21 cellular contexts compared by ENCODE assay signal in the genomic region with DNA sequence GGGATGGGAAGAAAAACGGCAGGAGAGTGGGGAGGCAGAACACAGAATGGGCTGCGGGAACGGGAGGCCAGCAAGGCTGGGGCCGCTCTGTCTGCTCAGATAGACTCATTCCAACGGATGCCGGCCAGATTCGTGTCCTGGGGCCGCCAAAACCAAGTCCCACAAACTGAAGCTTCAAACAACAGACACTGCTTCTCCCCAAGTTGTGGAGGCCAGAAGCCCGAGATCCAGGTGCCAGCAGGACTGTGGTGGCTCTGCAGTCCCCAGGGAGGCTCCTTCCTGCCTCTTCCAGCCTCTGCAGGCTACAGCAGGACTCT.
"Had no signal": no experiment of that assay in that cellular context is flagged by ENCODE, and none has a peak within 500 bp of the region (broad histone marks: within the 10 kb centered on the region; RNA-seq: fewer than 3 reads in every experiment).

No MANE protein-coding gene starts in this region.

- H3K36me3 Mint-ChIP-seq: stimulated activated effector memory CD8-positive, alpha-beta T cell treated with anti-CD3 and anti-CD28 coated beads, Interleukin-12 subunit alpha, Interleukin-12 subunit beta, amount 100 ng/mL, for 72 hours had no signal

- H3K4me3 Mint-ChIP-seq: naive thymus-derived CD8-positive, alpha-beta T cell; stimulated activated effector memory CD8-positive, alpha-beta T cell treated with anti-CD3 and anti-CD28 coated beads, Interleukin-12 subunit alpha, Interleukin-12 subunit beta, amount 100 ng/mL, for 72 hours had no signal

- H3K27me3 ChIP-seq: ovary, vagina had no signal

- H2AFZ ChIP-seq: hepatocyte had no signal

- H3K27ac Mint-ChIP-seq: naive thymus-derived CD8-positive, alpha-beta T cell; stimulated activated effector memory CD8-positive, alpha-beta T cell treated with anti-CD3 and anti-CD28 coated beads, Interleukin-12 subunit alpha, Interleukin-12 subunit beta, amount 100 ng/mL, for 72 hours had no signal

- H3K9me3 ChIP-seq: colonic mucosa, mucosa of descending colon, ovary, right atrium auricular region, suprapubic skin, tibial artery, upper lobe of left lung, vagina had no signal

- DNase-seq: colonic mucosa; dermis blood vessel endothelial cell; erythroblast; foreskin keratinocyte; mucosa of descending colon; stimulated activated CD4-positive, alpha-beta T cell treated with anti-CD3 and anti-CD28 coated beads, Interleukin-4, amount 100 ng/mL, for 1 hour; stimulated activated CD8-positive, alpha-beta memory T cell treated with anti-CD3 and anti-CD28 coated beads, Interleukin-4, amount 100 ng/mL, for 48 hours; stimulated activated naive CD8-positive, alpha-beta T cell treated with anti-CD3 and anti-CD28 coated beads, Interleukin-15, Interleukin-2, amounts not matched to agents 100 U/mL and 50 U/mL, for 24 hours had no signal

- H3K36me3 ChIP-seq: colonic mucosa, ovary, right atrium auricular region, suprapubic skin, tibial artery, upper lobe of left lung, vagina had no signal

- H3K4me3 ChIP-seq: colonic mucosa, hepatocyte, mucosa of descending colon, ovary, right atrium auricular region, smooth muscle cell, suprapubic skin, tibial artery, upper lobe of left lung, vagina had no signal

- H3K4me2 ChIP-seq: hepatocyte, smooth muscle cell had no signal

- FAIRE-seq: endothelial cell of umbilical vein, kidney had no signal

- H3K4me1 ChIP-seq: colonic mucosa, foreskin keratinocyte had no signal

- H3K9me3 Mint-ChIP-seq: stimulated activated effector memory CD8-positive, alpha-beta T cell treated with anti-CD3 and anti-CD28 coated beads, Interleukin-12 subunit alpha, Interleukin-12 subunit beta, amount 100 ng/mL, for 72 hours had no signal

- ATAC-seq: foreskin keratinocyte; left colon; mucosa of descending colon; naive thymus-derived CD8-positive, alpha-beta T cell; stimulated activated effector memory CD8-positive, alpha-beta T cell treated with anti-CD3 and anti-CD28 coated beads, Interleukin-12 subunit alpha, Interleukin-12 subunit beta, amount 100 ng/mL, for 72 hours; stimulated activated naive CD8-positive, alpha-beta T cell treated with anti-CD3 and anti-CD28 coated beads, Interleukin-15, Interleukin-2, amounts not matched to agents 100 U/mL and 50 U/mL, for 24 hours had no signal

- H3K79me2 ChIP-seq: hepatocyte had no signal

- H3K27ac ChIP-seq: colonic mucosa, foreskin keratinocyte, hepatocyte, ovary, right atrium auricular region, suprapubic skin, tibial artery, upper lobe of left lung, vagina had no signal
